9 cellular contexts compared by ENCODE assay signal in the genomic region with DNA sequence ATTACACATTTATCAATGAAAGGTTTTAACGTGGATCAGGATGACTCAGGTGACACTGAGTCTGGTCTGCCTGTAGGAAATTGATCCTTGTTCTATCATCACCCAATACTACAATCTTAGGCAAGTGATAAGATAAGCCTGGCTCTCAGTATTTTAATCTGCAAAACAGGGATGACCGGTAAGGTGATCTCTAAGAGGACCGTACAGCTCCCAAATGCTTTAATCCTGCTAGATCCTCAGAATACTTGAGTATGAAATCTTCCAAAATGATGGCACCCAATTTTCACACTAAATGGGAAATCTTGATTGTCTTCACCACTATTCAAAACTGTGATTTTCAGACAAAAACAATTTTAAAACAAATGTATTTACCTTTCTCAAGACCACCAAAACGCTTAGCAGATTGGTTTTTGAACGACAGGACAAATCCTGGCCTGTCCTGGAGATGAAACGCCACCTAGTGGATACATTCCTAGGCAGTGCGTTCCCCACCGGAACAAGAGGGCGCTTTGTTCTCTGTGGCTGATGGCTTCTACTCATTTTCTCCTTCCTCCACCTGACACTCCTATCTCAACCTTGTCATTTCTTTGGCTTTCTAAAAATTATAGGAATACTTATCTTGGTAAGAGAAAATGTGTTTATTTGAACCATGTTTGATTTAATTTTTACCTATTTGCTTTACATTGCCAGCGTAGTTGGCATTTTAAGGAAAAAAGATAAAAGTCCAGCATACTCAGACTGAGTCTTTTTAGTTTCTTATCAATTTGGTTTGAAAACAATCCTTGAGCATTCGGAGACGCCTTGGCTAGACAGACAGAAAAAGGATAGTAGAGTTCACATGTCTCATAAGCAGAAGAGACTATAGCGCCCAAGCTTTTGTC. TPM values are rescaled to one million over a fixed set of nuclear protein-coding genes. Genes with fewer than 3 reads are reported as not detected.
DNase-seq lines count a peak whose midpoint lies in the region; ATAC-seq, FAIRE-seq and TF ChIP-seq lines count a peak whose summit lies in the region.
"Had no signal": no experiment of that assay in that cellular context is flagged by ENCODE, and none has a peak within 500 bp of the region (broad histone marks: within the 10 kb centered on the region; RNA-seq: fewer than 3 reads in every experiment).

No MANE protein-coding gene starts in this region.

- no peaks in the 10 kb centered on the region for H3K4me1 ChIP-seq in A549
- no peaks in the 10 kb centered on the region for H3K4me1 ChIP-seq in lung (ENCODE audit: control insufficient read depth in 2 of 2, insufficient read depth in 2 of 2, low read length in 2 of 2)

- no peaks in the 10 kb centered on the region for H3K4me1 Mint-ChIP-seq in activated CD4-positive, alpha-beta T cell treated with anti-CD3 and anti-CD28 coated beads, Interleukin-2, amount 10 ng/mL, durations not matched to agents 7 days and 5 days

- POLR2A ChIA-PET in A549 (lab: Yijun Ruan, JAX) = no interaction called here
- POLR2A ChIA-PET in activated CD4-positive, alpha-beta T cell treated with anti-CD3 and anti-CD28 coated beads, Interleukin-2, amount 10 ng/mL, durations not matched to agents 7 days and 5 days (lab: Charles Lee) = no interaction called here

- TF ChIP-seq CTCF in A549 (IDR thresholded peaks at IDR 0.05) (peak; percentile 84), lung (IDR thresholded peaks at IDR 0.05; ENCODE audit: control extremely low read depth, extremely low read depth) (peak; percentile 71)

- no peak overlapping the region for H3K27ac Mint-ChIP-seq in activated CD4-positive, alpha-beta T cell treated with anti-CD3 and anti-CD28 coated beads, Interleukin-2, amount 10 ng/mL, durations not matched to agents 7 days and 5 days
- H3K27ac Mint-ChIP-seq: stimulated activated naive CD8-positive, alpha-beta T cell treated with anti-CD3 and anti-CD28 coated beads, Interleukin-15, Interleukin-2, amounts not matched to agents 100 ng/mL and 50 ng/mL, for 24 hours had no signal

- no peaks in the 10 kb centered on the region for H3K9me3 Mint-ChIP-seq in activated CD4-positive, alpha-beta T cell treated with anti-CD3 and anti-CD28 coated beads, Interleukin-2, amount 10 ng/mL, durations not matched to agents 7 days and 5 days
- H3K9me3 Mint-ChIP-seq: stimulated activated naive CD8-positive, alpha-beta T cell treated with anti-CD3 and anti-CD28 coated beads, Interleukin-15, Interleukin-2, amounts not matched to agents 100 ng/mL and 50 ng/mL, for 24 hours had no signal

- no peaks in the 10 kb centered on the region for H3K27me3 Mint-ChIP-seq in activated CD4-positive, alpha-beta T cell treated with anti-CD3 and anti-CD28 coated beads, Interleukin-2, amount 10 ng/mL, durations not matched to agents 7 days and 5 days
- H3K27me3 Mint-ChIP-seq: stimulated activated naive CD8-positive, alpha-beta T cell treated with anti-CD3 and anti-CD28 coated beads, Interleukin-15, Interleukin-2, amounts not matched to agents 100 ng/mL and 50 ng/mL, for 24 hours had no signal

- TF ChIP-seq EP300 in A549 (IDR thresholded peaks at IDR 0.05) = no peak

- H3K4me2 ChIP-seq in A549 = no peak overlapping the region

- H3K27me3 ChIP-seq in lung (ENCODE audit: control insufficient read depth, insufficient read depth) = no peaks in the 10 kb centered on the region

- CTCF ChIA-PET in A549 (lab: Yijun Ruan, JAX) = interaction anchor here (0.6 to 2.9 kb wide), 16 partner anchors 11 to 1595 kb away, joined by 3 to 11 read pairs (median 4); no protein-coding TSS in a partner anchor
- CTCF ChIA-PET in activated CD4-positive, alpha-beta T cell treated with anti-CD3 and anti-CD28 coated beads, Interleukin-2, amount 10 ng/mL, durations not matched to agents 7 days and 5 days (lab: Charles Lee) = interaction anchor here (0.6 kb wide), 1 partner anchor 18 kb away, joined by 3 read pairs; no protein-coding TSS in a partner anchor

- H3K4me3 ChIP-seq in A549 (no peak overlapping the region), lung (no peak overlapping the region)

- DNase-seq in A549 (ENCODE audit: low read depth in 1 of 2, low spot score in 1 of 2) (peak; percentile 14 to 64), NCI-H345 (lab: John Stamatoyannopoulos, UW) (peak; percentile 28), lung (ENCODE audit: low spot score) (peak; percentile 61)
- DNase-seq in activated CD4-positive, alpha-beta T cell treated with anti-CD3 and anti-CD28 coated beads, Interleukin-2, amount 10 ng/mL, durations not matched to agents 7 days and 5 days = peak; percentile 72
- DNase-seq in effector CD4-positive, alpha-beta T cell = peak; percentile 36
- peak; percentile 67 for DNase-seq in stimulated activated CD8-positive, alpha-beta memory T cell treated with anti-CD3 and anti-CD28 coated beads, Interleukin-4, amount 100 ng/mL, for 48 hours

- 40% methylated on average over 13 of the region's 13 CpGs for WGBS in A549 (ENCODE audit: missing lambda C conversion rate)
- WGBS in lung, 2 donors = 41 to 47% methylated on average over 13 of the region's 13 CpGs

- TF ChIP-seq RAD21 in A549 (conservative IDR thresholded peaks at IDR 0.05 in 1 of 2, IDR thresholded peaks at IDR 0.05 in 1 of 2) = peak; percentile 76 to 86

- no peak for FAIRE-seq in A549 (lab: Jason Lieb, UNC)

- no peak for TF ChIP-seq POLR2A in A549 (IDR thresholded peaks at IDR 0.05; ENCODE audit: low read length)

- H3K9me3 ChIP-seq in A549 (no peaks in the 10 kb centered on the region), lung (ENCODE audit: control insufficient read depth in 2 of 2, insufficient read depth in 1 of 2, low read length in 1 of 2) (no peaks in the 10 kb centered on the region)

- H3K36me3 ChIP-seq in lung (ENCODE audit: control insufficient read depth in 2 of 2, insufficient read depth in 2 of 2, low read length in 2 of 2) = no peaks in the 10 kb centered on the region

- ATAC-seq in A549 (peak; percentile 74 to 96; a peak in 4 of 6 replicates), GM18498 (IDR thresholded peaks at IDR 0.05; ENCODE audit: unreplicated experiment) (peak; percentile 77), HG02981 (IDR thresholded peaks at IDR 0.05; ENCODE audit: unreplicated experiment) (peak; percentile 65), lung (ENCODE audit: insufficient read depth, low FRiP score) (no peak)

- H3K4me3 Mint-ChIP-seq in activated CD4-positive, alpha-beta T cell treated with anti-CD3 and anti-CD28 coated beads, Interleukin-2, amount 10 ng/mL, durations not matched to agents 7 days and 5 days = no peak overlapping the region
- H3K4me3 Mint-ChIP-seq: stimulated activated naive CD8-positive, alpha-beta T cell treated with anti-CD3 and anti-CD28 coated beads, Interleukin-15, Interleukin-2, amounts not matched to agents 100 ng/mL and 50 ng/mL, for 24 hours had no signal

- no peaks in the 10 kb centered on the region for H3K36me3 Mint-ChIP-seq in activated CD4-positive, alpha-beta T cell treated with anti-CD3 and anti-CD28 coated beads, Interleukin-2, amount 10 ng/mL, durations not matched to agents 7 days and 5 days (ENCODE audit: low read depth)

- H3K27ac ChIP-seq in A549 (no peak overlapping the region), lung (ENCODE audit: low read depth in 1 of 2, low read length in 1 of 2) (no peak overlapping the region)

TF ChIP-seq in A549, 52 proteins besides CTCF, POLR2A, EP300 and RAD21:
- TF ChIP-seq FOSL2 (IDR thresholded peaks at IDR 0.05) (no peak), FOSL2 (CRISPR knock-in tag; IDR thresholded peaks at IDR 0.05) (no peak), CHD4 (IDR thresholded peaks at IDR 0.05; ENCODE audit: borderline replicate concordance) (no peak), SMC3 (IDR thresholded peaks at IDR 0.05) (peak; percentile 84)

RNA-seq across cellular contexts. Expression of gene VCAN, which starts 41.2 kb away (rescaled TPM):
- polyA plus RNA-seq in A549 (2011; rRNA removed) (42.0 and 47.8 TPM in 2 replicates), A549 (2017; fragmentation: RNase III; extraction: RNeasy Plus Mini Kit Qiagen cat#74134 plus additional on column Dnase treatment) (20.1 to 26.0 TPM (median 21.1 TPM) in 3 replicates), lung (100 to 1,000 TPM in 1 of 2 donors, 10 to 100 TPM in 1; 11.6 to 123 TPM)
- 1.9 and 2.5 TPM in 2 replicates for polyA plus RNA-seq in A549 (2012; cell fraction: cytosol; rRNA removed)
- polyA plus RNA-seq in A549 (2012; cell fraction: nucleus; rRNA removed) = 11.0 and 11.6 TPM in 2 replicates
- polyA minus RNA-seq in A549 (2011; rRNA and poly(A)+ RNA removed) = 104 and 116 TPM in 2 replicates
- under 1 TPM; 0.12 to 0.27 TPM for total RNA-seq in activated CD4-positive, alpha-beta T cell treated with anti-CD3 and anti-CD28 coated beads, Interleukin-2, amount 10 ng/mL, durations not matched to agents 7 days and 5 days
- total RNA-seq in lung = 100 to 1,000 TPM; 189 to 276 TPM

Comparison
In these comparisons a context has a peak if more than half of its experiments do, and no peak if none do; other contexts are left out.
1. RNA of gene VCAN, which starts 41.2 kb away (total RNA-seq): 189 to 276 TPM in lung; 0.12 to 0.27 TPM in activated CD4-positive, alpha-beta T cell treated with anti-CD3 and anti-CD28 coated beads, Interleukin-2, amount 10 ng/mL, durations not matched to agents 7 days and 5 days; every median in the first group is over 100 times any median in the second.
2. Peak in every context shown above with its lines, with median percentiles within 50 percentile points of each other: DNase-seq.